ENCODE assay signal across 8 cellular contexts in genomic region chr19:4638828-4639530, GRCh38. TPM values are rescaled to one million over a fixed set of nuclear protein-coding genes. Genes with fewer than 3 reads are reported as not detected.
DNase-seq lines count a peak whose midpoint lies in the region; ATAC-seq and TF ChIP-seq lines count a peak whose summit lies in the region.

Gene TNFAIP8L1, plus strand, starts transcription at chr19:4639516. Its CDS starts 12,354 bp downstream, at chr19:4651870.

- H3K27me3 ChIP-seq in parathyroid adenoma (ENCODE audit: control insufficient read depth, insufficient read depth, low read length) = no peaks in the 10 kb centered on the region
- peaks cover 0 to 20% of the 10 kb centered on the region in 2 donors for H3K27me3 ChIP-seq in tibial artery

- TF ChIP-seq CTCF in GM12864 (IDR thresholded peaks at IDR 0.05; ENCODE audit: low read depth, low read length, missing control alignments) = no peak
- no peak for TF ChIP-seq CTCF in parathyroid adenoma (IDR thresholded peaks at IDR 0.05)
- TF ChIP-seq CTCF in tibial artery (IDR thresholded peaks at IDR 0.05) = no peak

- no peak within 1 kb of the TSS for H3K9ac ChIP-seq in parathyroid adenoma

- H3K36me3 ChIP-seq in parathyroid adenoma (ENCODE audit: control insufficient read depth, insufficient read depth, low read length) (no peaks in the 10 kb centered on the region), tibial artery (no peaks in the 10 kb centered on the region)

- H3K4me2 ChIP-seq in parathyroid adenoma (ENCODE audit: low read length) = peak within 1 kb of the TSS; percentile 85

- intact Hi-C loops in Right ventricle myocardium superior (cut with DNase I) = no loop called here
- intact Hi-C loops in tibial artery (cut with DNase I; ENCODE audit: low total_unique reads) = loop anchor here (5.0 kb wide), 2 partner anchors 62 to 82 kb away; partner anchors contain the start of gene SEMA6B

- H2AFZ ChIP-seq in parathyroid adenoma = peak within 1 kb of the TSS; percentile 82

- H3K4me3 ChIP-seq in GM12864 (ENCODE audit: low read depth, low read length) (peak within 1 kb of the TSS; percentile 96), parathyroid adenoma (ENCODE audit: low read depth, low read length) (peak within 1 kb of the TSS; percentile 59), tibial artery (peak within 1 kb of the TSS; percentile 55 to 61)

- DNase-seq in GM12864 (ENCODE audit: low read depth) (peak; percentile 90), NCI-H1417 (lab: John Stamatoyannopoulos, UW) (peak; percentile 94 to 97 (median 97)), SW 1271 (lab: John Stamatoyannopoulos, UW) (peak; percentile 75 to 90), Right ventricle myocardium superior (peak; percentile 98), tibial artery (peak; percentile 94 to 96)
- peak; percentile 97 for DNase-seq in activated naive CD8-positive, alpha-beta T cell treated with anti-CD3 and anti-CD28 coated beads, Interleukin-2, amount 50 U/mL, for 16 hours (ENCODE audit: low read depth, low spot score)

- ATAC-seq in HG02759 (IDR thresholded peaks at IDR 0.05; ENCODE audit: unreplicated experiment) (peak; percentile 80), Right ventricle myocardium superior (ENCODE audit: poor library complexity) (peak; percentile 95)

- no peaks in the 10 kb centered on the region for H3K4me1 ChIP-seq in parathyroid adenoma
- peaks cover 0 to 34% (median 25%) of the 10 kb centered on the region in 4 donors for H3K4me1 ChIP-seq in tibial artery

- H3K27ac ChIP-seq in parathyroid adenoma (peak within 1 kb of the TSS; percentile 49), tibial artery (peak within 1 kb of the TSS; percentile 6 to 62)

- no peaks in the 10 kb centered on the region for H3K9me3 ChIP-seq in parathyroid adenoma (ENCODE audit: control insufficient read depth, low read length)
- H3K9me3 ChIP-seq in tibial artery = no peaks in the 10 kb centered on the region

- no peaks in the 10 kb centered on the region for H3K79me2 ChIP-seq in parathyroid adenoma

RNA-seq across cellular contexts. Expression of gene TNFAIP8L1, which starts in this region (rescaled TPM):
- 4.6 TPM for total RNA-seq in Right ventricle myocardium superior

Comparison
In these comparisons a context has a peak if more than half of its experiments do, and no peak if none do; other contexts are left out.
1. Peak in every context shown above with its lines: DNase-seq, ATAC-seq, H3K4me3 ChIP-seq and H3K27ac ChIP-seq.